Comparison of ENCODE assay signal across 8 cellular contexts in the genomic region with DNA sequence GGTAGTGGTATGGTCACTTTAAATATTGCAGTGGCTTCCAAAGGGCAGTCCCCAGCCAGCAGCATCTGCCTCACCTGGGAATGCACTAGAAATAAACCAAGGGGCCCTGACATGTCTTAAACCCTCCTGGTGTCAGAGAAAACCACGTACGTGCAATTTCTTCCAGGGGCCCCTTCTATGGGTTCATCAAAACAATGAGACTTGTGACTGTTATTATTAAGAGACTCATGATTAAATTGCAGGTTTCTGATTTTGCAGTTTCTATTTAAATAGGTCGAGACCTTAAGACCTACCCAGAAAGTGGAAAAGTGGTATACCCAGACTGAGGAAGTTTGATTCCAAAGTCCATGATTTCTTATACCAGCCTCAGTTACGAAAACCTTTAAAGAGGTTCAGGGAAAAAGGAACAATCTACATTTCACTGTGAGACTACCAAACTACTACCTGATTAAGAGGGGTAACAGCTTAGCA. TPM values are rescaled to one million over a fixed set of nuclear protein-coding genes. Genes with fewer than 3 reads are reported as not detected.
DNase-seq lines count a peak whose midpoint lies in the region; ATAC-seq, FAIRE-seq and TF ChIP-seq lines count a peak whose summit lies in the region.

No MANE protein-coding gene starts in this region.

- no peak for FAIRE-seq in RCC 7860 (lab: Jason Lieb, UNC)

- H3K4me1 ChIP-seq in BLaER1 (peaks cover 86% of the 10 kb centered on the region), mononuclear cell (ENCODE audit: insufficient read depth, low read length) (peaks cover 55% of the 10 kb centered on the region)

- H3K4me2 ChIP-seq in BLaER1: peak overlapping the region; percentile 87

- DNase-seq in astrocyte of the spinal cord (ENCODE audit: low read depth, low spot score) (no peak), COLO668 (lab: John Stamatoyannopoulos, UW; ENCODE audit: unreplicated experiment) (no peak), RCC 7860 (ENCODE audit: low spot score) (no peak)
- no peak for DNase-seq in effector CD8-positive, alpha-beta T cell (lab: John Stamatoyannopoulos, UW)

- H3K9me3 ChIP-seq in BLaER1 (no peaks in the 10 kb centered on the region), mononuclear cell (ENCODE audit: low read depth, low read length) (no peaks in the 10 kb centered on the region)

- peak; percentile 7 for ATAC-seq in HG03520 (IDR thresholded peaks at IDR 0.05; ENCODE audit: unreplicated experiment)
- ATAC-seq in HG03460 (IDR thresholded peaks at IDR 0.05; ENCODE audit: unreplicated experiment): no peak

- H3K27ac ChIP-seq in BLaER1: peak overlapping the region; percentile 86

- H3K36me3 ChIP-seq in BLaER1: peaks cover 54% of the 10 kb centered on the region

- in situ Hi-C loops in astrocyte of the spinal cord (cut with HindIII; ENCODE audit: low sequenced_read_pairs): no loop called here

- H3K4me3 ChIP-seq in BLaER1: peak overlapping the region; percentile 74
- peak overlapping the region; percentile 80 for H3K4me3 ChIP-seq in astrocyte of the spinal cord (ENCODE audit: low read depth, low read length)
- H3K4me3 ChIP-seq in mononuclear cell (ENCODE audit: low read length): peak overlapping the region; percentile 74

- H3K27me3 ChIP-seq in BLaER1 (no peaks in the 10 kb centered on the region), mononuclear cell (ENCODE audit: insufficient read depth, low read length) (no peaks in the 10 kb centered on the region)

- peak overlapping the region; percentile 85 for H3K9ac ChIP-seq in BLaER1

- no peak for TF ChIP-seq CTCF in astrocyte of the spinal cord (IDR thresholded peaks at IDR 0.05; ENCODE audit: low read depth, low read length)

- H4K20me1 ChIP-seq in BLaER1: peaks cover 91% of the 10 kb centered on the region

RNA-seq across cellular contexts. Expression of gene POLG2, which starts 0.7 kb away (rescaled TPM):
- total RNA-seq in mononuclear cell: 17.2 TPM

RNA-seq across cellular contexts. Expression of gene DDX5, which starts 8.5 kb away (rescaled TPM):
- 1,862 TPM for total RNA-seq in mononuclear cell

RNA-seq across cellular contexts. Expression of gene CEP95, which starts 9.2 kb away (rescaled TPM):
- total RNA-seq in mononuclear cell: 194 TPM

RNA-seq across cellular contexts. Expression of gene MILR1, which starts 48.7 kb away (rescaled TPM):
- 29.4 TPM for total RNA-seq in mononuclear cell
